ENCODE assay signal across 1 cellular context in genomic region chr11:47766363-47767227, GRCh38.
TF ChIP-seq lines count a peak whose summit lies in the region.

No MANE protein-coding gene starts in this region.

TF ChIP-seq in K562, 482 proteins besides CTCF, POLR2A, EP300 and RAD21 (continued from another document):
- TF ChIP-seq, protein P1, sequence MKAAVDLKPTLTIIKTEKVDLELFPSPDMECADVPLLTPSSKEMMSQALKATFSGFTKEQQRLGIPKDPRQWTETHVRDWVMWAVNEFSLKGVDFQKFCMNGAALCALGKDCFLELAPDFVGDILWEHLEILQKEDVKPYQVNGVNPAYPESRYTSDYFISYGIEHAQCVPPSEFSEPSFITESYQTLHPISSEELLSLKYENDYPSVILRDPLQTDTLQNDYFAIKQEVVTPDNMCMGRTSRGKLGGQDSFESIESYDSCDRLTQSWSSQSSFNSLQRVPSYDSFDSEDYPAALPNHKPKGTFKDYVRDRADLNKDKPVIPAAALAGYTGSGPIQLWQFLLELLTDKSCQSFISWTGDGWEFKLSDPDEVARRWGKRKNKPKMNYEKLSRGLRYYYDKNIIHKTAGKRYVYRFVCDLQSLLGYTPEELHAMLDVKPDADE (conservative IDR thresholded peaks at IDR 0.05; ENCODE audit: control insufficient read depth, low read depth, low read length) = no peak; the same call in 1 of the 2 replicates
- TF ChIP-seq MECOM (CRISPR knock-in tag; IDR thresholded peaks at IDR 0.05) (no peak), ZNF121 (CRISPR knock-in tag; conservative IDR thresholded peaks at IDR 0.05) (no peak), CREB3L1 (IDR thresholded peaks at IDR 0.05; ENCODE audit: borderline replicate concordance, low read depth) (no peak; the same call in 1 of the 2 replicates), ZEB2 (IDR thresholded peaks at IDR 0.05) (no peak), SIRT6 (IDR thresholded peaks at IDR 0.05; ENCODE audit: low read depth, low read length) (no peak), L3MBTL2 (IDR thresholded peaks at IDR 0.05) (peak; percentile 61), YY1 (IDR thresholded peaks at IDR 0.05; ENCODE audit: borderline replicate concordance in 1 of 3, control insufficient read depth in 1 of 3, extremely low read depth in 1 of 3, insufficient read depth in 3 of 3, insufficient read length in 1 of 3, insufficient replicate concordance in 2 of 3, low read depth in 1 of 3, low read length in 2 of 3) (no peak), ELK3 (CRISPR knock-in tag; IDR thresholded peaks at IDR 0.05) (no peak)
- TF ChIP-seq, protein P2, sequence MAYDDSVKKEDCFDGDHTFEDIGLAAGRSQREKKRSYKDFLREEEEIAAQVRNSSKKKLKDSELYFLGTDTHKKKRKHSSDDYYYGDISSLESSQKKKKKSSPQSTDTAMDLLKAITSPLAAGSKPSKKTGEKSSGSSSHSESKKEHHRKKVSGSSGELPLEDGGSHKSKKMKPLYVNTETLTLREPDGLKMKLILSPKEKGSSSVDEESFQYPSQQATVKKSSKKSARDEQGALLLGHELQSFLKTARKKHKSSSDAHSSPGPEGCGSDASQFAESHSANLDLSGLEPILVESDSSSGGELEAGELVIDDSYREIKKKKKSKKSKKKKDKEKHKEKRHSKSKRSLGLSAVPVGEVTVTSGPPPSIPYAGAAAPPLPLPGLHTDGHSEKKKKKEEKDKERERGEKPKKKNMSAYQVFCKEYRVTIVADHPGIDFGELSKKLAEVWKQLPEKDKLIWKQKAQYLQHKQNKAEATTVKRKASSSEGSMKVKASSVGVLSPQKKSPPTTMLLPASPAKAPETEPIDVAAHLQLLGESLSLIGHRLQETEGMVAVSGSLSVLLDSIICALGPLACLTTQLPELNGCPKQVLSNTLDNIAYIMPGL (CRISPR knock-in tag; IDR thresholded peaks at IDR 0.05) = peak; percentile 89
